ENCODE assay signal across 14 cellular contexts in the genomic region with DNA sequence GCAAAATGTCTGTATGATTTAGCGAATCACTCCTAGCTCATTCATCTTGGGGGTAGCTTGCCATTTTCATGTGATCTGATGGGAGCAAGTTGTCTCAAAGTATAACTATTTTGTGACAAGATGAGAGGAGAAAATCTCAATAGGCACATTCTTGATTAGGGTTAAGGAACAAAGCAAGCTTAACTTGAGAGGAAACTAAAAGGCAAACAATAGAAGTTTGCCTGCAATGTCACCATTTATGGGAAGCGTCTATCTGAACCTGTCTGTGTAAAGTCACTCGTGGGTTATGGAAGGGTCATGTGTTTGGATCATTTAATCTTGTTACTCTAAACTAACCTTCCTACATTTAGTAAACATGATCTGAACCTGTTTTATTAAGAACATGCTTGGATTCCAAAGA.
"Had no signal": no experiment of that assay in that cellular context is flagged by ENCODE, and none has a peak within 500 bp of the region (broad histone marks: within the 10 kb centered on the region; RNA-seq: fewer than 3 reads in every experiment).

No MANE protein-coding gene starts in this region.

- H3K4me1 Mint-ChIP-seq: central memory CD8-positive, alpha-beta T cell; immature natural killer cell had no signal

- DNase-seq: effector memory CD8-positive, alpha-beta T cell; foreskin melanocyte; immature natural killer cell; occipital lobe; psoas muscle; stimulated activated CD4-positive, alpha-beta T cell treated with anti-CD3 and anti-CD28 coated beads, Interleukin-2, amount 100 ng/mL, for 48 hours; stimulated activated naive CD4-positive, alpha-beta T cell treated with Interleukin-2 at 50 U/mL for 16 hours; thyroid gland; upper lobe of left lung; uterus had no signal

- H3K27me3 Mint-ChIP-seq: central memory CD8-positive, alpha-beta T cell; effector memory CD8-positive, alpha-beta T cell; natural killer cell treated with Interleukin-12 subunit alpha and Interleukin-12 subunit beta and Interleukin-15 and Interleukin-18, amount 100 ng/mL, for 72 hours had no signal

- H3K27me3 ChIP-seq: suprapubic skin, thyroid gland, upper lobe of left lung, uterus had no signal

- H3K27ac Mint-ChIP-seq: effector memory CD8-positive, alpha-beta T cell; immature natural killer cell; natural killer cell treated with Interleukin-12 subunit alpha and Interleukin-12 subunit beta and Interleukin-15 and Interleukin-18, amount 100 ng/mL, for 72 hours had no signal

- H3K4me3 ChIP-seq: psoas muscle, smooth muscle cell, suprapubic skin, thyroid gland, upper lobe of left lung, uterus had no signal

- H3K9me3 Mint-ChIP-seq: central memory CD8-positive, alpha-beta T cell; effector memory CD8-positive, alpha-beta T cell; natural killer cell treated with Interleukin-12 subunit alpha and Interleukin-12 subunit beta and Interleukin-15 and Interleukin-18, amount 100 ng/mL, for 72 hours had no signal

- H3K4me1 ChIP-seq: psoas muscle, thyroid gland had no signal

- H3K27ac ChIP-seq: psoas muscle, suprapubic skin, thyroid gland had no signal

- H3K9me3 ChIP-seq: psoas muscle, suprapubic skin, thyroid gland, upper lobe of left lung, uterus had no signal

- H3K4me3 Mint-ChIP-seq: central memory CD8-positive, alpha-beta T cell; effector memory CD8-positive, alpha-beta T cell; immature natural killer cell; natural killer cell treated with Interleukin-12 subunit alpha and Interleukin-12 subunit beta and Interleukin-15 and Interleukin-18, amount 100 ng/mL, for 72 hours had no signal

- ATAC-seq: effector memory CD8-positive, alpha-beta T cell; natural killer cell treated with Interleukin-12 subunit alpha and Interleukin-12 subunit beta and Interleukin-15 and Interleukin-18, amount 100 ng/mL, for 72 hours; psoas muscle had no signal

- H3K36me3 ChIP-seq: thyroid gland, upper lobe of left lung, uterus had no signal
